ENCODE assay signal across 16 cellular contexts in genomic region chr16:64313726-64314125, GRCh38.
A peak's percentile ranks its signal among the peaks of the same experiment; 100 is the strongest.
DNase-seq lines count a peak whose midpoint lies in the region; ATAC-seq and TF ChIP-seq lines count a peak whose summit lies in the region.
"Had no signal": no experiment of that assay in that cellular context is flagged by ENCODE, and none has a peak within 500 bp of the region (broad histone marks: within the 10 kb centered on the region; RNA-seq: fewer than 3 reads in every experiment).

No MANE protein-coding gene starts in this region.

- ATAC-seq in GM19328 (IDR thresholded peaks at IDR 0.05; ENCODE audit: unreplicated experiment): no peak

- H3K4me2 ChIP-seq in DOHH2 (ENCODE audit: low read length): peak overlapping the region; percentile 12
- H3K4me2 ChIP-seq in OCI-LY7 (ENCODE audit: low read length): peak overlapping the region; percentile 67

- TF ChIP-seq EP300 in tibial nerve (IDR thresholded peaks at IDR 0.05): no peak

- peaks cover 65% of the 10 kb centered on the region for H3K36me3 ChIP-seq in DOHH2 (ENCODE audit: control insufficient read depth, low read length)
- peaks cover 60% of the 10 kb centered on the region for H3K36me3 ChIP-seq in OCI-LY7 (ENCODE audit: insufficient read depth, low read length)
- H3K36me3 ChIP-seq in colonic mucosa: no peaks in the 10 kb centered on the region
- no peaks in the 10 kb centered on the region for H3K36me3 ChIP-seq in tibial nerve
- H3K36me3 ChIP-seq: HAP-1 had no signal

- H3K27ac ChIP-seq in DOHH2 (ENCODE audit: low read depth, low read length) (peak overlapping the region; percentile 42), OCI-LY7 (ENCODE audit: low read depth, low read length, poor library complexity, severe bottlenecking) (peak overlapping the region; percentile 100), colonic mucosa (no peak overlapping the region), tibial nerve (no peak overlapping the region)

- H3K4me3 ChIP-seq in DOHH2 (ENCODE audit: low read length): peak overlapping the region; percentile 10
- peak overlapping the region; percentile 21 for H3K4me3 ChIP-seq in OCI-LY7 (ENCODE audit: low read depth, low read length, poor library complexity, severe bottlenecking)
- H3K4me3 ChIP-seq in colonic mucosa: no peak overlapping the region
- no peak overlapping the region for H3K4me3 ChIP-seq in tibial nerve
- H3K4me3 ChIP-seq: HAP-1 had no signal

- peaks cover 61% of the 10 kb centered on the region for H3K4me1 ChIP-seq in DOHH2 (ENCODE audit: control insufficient read depth, low read length)
- H3K4me1 ChIP-seq in OCI-LY7 (ENCODE audit: insufficient read depth, low read length, poor library complexity, severe bottlenecking): peaks cover 81% of the 10 kb centered on the region
- H3K4me1 ChIP-seq in colonic mucosa: no peaks in the 10 kb centered on the region
- no peaks in the 10 kb centered on the region for H3K4me1 ChIP-seq in tibial nerve
- H3K4me1 ChIP-seq: HAP-1 had no signal

- intact Hi-C loops in OCI-LY7 (cut with micrococcal nuclease; ENCODE audit: unreplicated experiment): no loop called here
- intact Hi-C loops in colonic mucosa (cut with DNase I): no loop called here

- H2AFZ ChIP-seq in OCI-LY7 (ENCODE audit: low read length): peak overlapping the region; percentile 58; the same call in 1 of the 2 replicates

- DNase-seq in NAMALWA (ENCODE audit: low spot score) (peak; percentile 55), OCI-LY7 (ENCODE audit: low spot score) (peak; percentile 82), colonic mucosa (no peak), tibial nerve (ENCODE audit: low spot score in 2 of 2) (no peak)
- DNase-seq in activated naive CD4-positive, alpha-beta T cell treated with Interleukin-2 at 50 U/mL for 16 hours: no peak
- DNase-seq: C1 segment of cervical spinal cord; Calu3; CD4-positive, alpha-beta memory T cell; COR-L47; DMS53; DMS79 treated with DMSO at 0.1 percent for 48 hours; GOT3; HFFc6 had no signal

- 92 to 95% methylated on average over 4 of the region's 4 CpGs for WGBS in tibial nerve, 2 donors

- peaks cover 10% of the 10 kb centered on the region; the same call in 1 of the 2 replicates for H3F3A ChIP-seq in DOHH2 (ENCODE audit: control insufficient read depth, insufficient read depth)

- H3K79me2 ChIP-seq in DOHH2 (ENCODE audit: control insufficient read depth, low read length): no peaks in the 10 kb centered on the region
- peaks cover 1% of the 10 kb centered on the region; the same call in 1 of the 2 replicates for H3K79me2 ChIP-seq in OCI-LY7 (ENCODE audit: insufficient read depth, low read depth, low read length)

- no peak for TF ChIP-seq POLR2A in tibial nerve (IDR thresholded peaks at IDR 0.05)

- no peaks in the 10 kb centered on the region for H3K27me3 ChIP-seq in DOHH2 (ENCODE audit: control insufficient read depth, low read length)
- H3K27me3 ChIP-seq in colonic mucosa: no peaks in the 10 kb centered on the region
- H3K27me3 ChIP-seq in tibial nerve: no peaks in the 10 kb centered on the region

- no peak for TF ChIP-seq CTCF in DOHH2 (IDR thresholded peaks at IDR 0.05; ENCODE audit: low read depth, low read length, poor library complexity, severe bottlenecking)
- TF ChIP-seq CTCF in OCI-LY7 (conservative IDR thresholded peaks at IDR 0.05; ENCODE audit: low read length): no peak
- TF ChIP-seq CTCF in colonic mucosa (IDR thresholded peaks at IDR 0.05): no peak
- TF ChIP-seq CTCF in tibial nerve (IDR thresholded peaks at IDR 0.05): no peak

- H3K9ac ChIP-seq in colonic mucosa (ENCODE audit: low read depth in 2 of 2, low read length in 2 of 2): no peak overlapping the region

- no peaks in the 10 kb centered on the region for H4K20me1 ChIP-seq in DOHH2 (ENCODE audit: control insufficient read depth, insufficient read depth, low read depth, low read length)
- H4K20me1 ChIP-seq in OCI-LY7 (ENCODE audit: insufficient read depth, low read length): no peaks in the 10 kb centered on the region

- CTCF ChIA-PET in OCI-LY7 (lab: Charles Lee; ENCODE audit: unreplicated experiment): no interaction called here

- H3K9me3 ChIP-seq in DOHH2 (ENCODE audit: control insufficient read depth, insufficient read depth, low read length): peaks cover 47% of the 10 kb centered on the region
- peaks cover 35% of the 10 kb centered on the region for H3K9me3 ChIP-seq in OCI-LY7 (ENCODE audit: low read length)
- peaks cover 4% of the 10 kb centered on the region for H3K9me3 ChIP-seq in colonic mucosa
- H3K9me3 ChIP-seq in tibial nerve: peaks cover 0 to 8% (median 2%) of the 10 kb centered on the region in 4 donors
- H3K9me3 ChIP-seq: HAP-1 had no signal

- H3K9me2 ChIP-seq in DOHH2 (replicated peaks; ENCODE audit: control insufficient read depth, low read length) (no peaks in the 10 kb centered on the region), OCI-LY7 (ENCODE audit: insufficient read depth, low read length) (no peaks in the 10 kb centered on the region)

- no TSS peak for BruUV-seq in OCI-LY7 (replicated peaks; lab: Mats Ljungman, UMichigan)

- POLR2A ChIA-PET in OCI-LY7 (lab: Charles Lee): interaction anchor here (0.8 to 2.6 kb wide), 6 partner anchors 8 to 148 kb away, joined by 3 to 22 read pairs (median 6); no protein-coding TSS in a partner anchor

Comparison
In these comparisons a context has a peak if more than half of its experiments do, and no peak if none do; other contexts are left out.
1. H3K27ac ChIP-seq: peak in DOHH2 (single experiment) and OCI-LY7 (single experiment); none in colonic mucosa (single experiment) and tibial nerve (0 of 4).
2. H3K4me3 ChIP-seq: peak in DOHH2 (single experiment) and OCI-LY7 (single experiment); none in colonic mucosa (single experiment) and tibial nerve (0 of 4).
3. DNase-seq: peak in NAMALWA (single experiment) and OCI-LY7 (single experiment); none in activated naive CD4-positive, alpha-beta T cell treated with Interleukin-2 at 50 U/mL for 16 hours (single experiment), colonic mucosa (single experiment) and tibial nerve (0 of 2).